ENCODE assay signal across 7 cellular contexts in genomic region chr12:118377005-118377890, GRCh38. TPM values are rescaled to one million over a fixed set of nuclear protein-coding genes. Genes with fewer than 3 reads are reported as not detected.
DNase-seq lines count a peak whose midpoint lies in the region; ATAC-seq, FAIRE-seq and TF ChIP-seq lines count a peak whose summit lies in the region.

No MANE protein-coding gene starts in this region.

- no peak for TF ChIP-seq POLR2A in GM12892 (IDR thresholded peaks at IDR 0.05; ENCODE audit: low read depth, low read length)

- intact Hi-C loops in mucosa of descending colon (cut with DNase I, micrococcal nuclease) = loop anchor here (5.0 to 10.0 kb wide), 2 partner anchors 192 to 195 kb away; no protein-coding TSS in a partner anchor

- DNase-seq in GM12892 (ENCODE audit: insufficient read length) (no peak), NCI-H345 treated with DMSO at 0.1 percent for 48 hours (lab: John Stamatoyannopoulos, UW; ENCODE audit: unreplicated experiment) (peak; percentile 19), caudate nucleus (lab: John Stamatoyannopoulos, UW) (peak in 1 of 61 donors; percentile 31), mucosa of descending colon (no peak), putamen (ENCODE audit: low spot score) (no peak)

- no peaks in the 10 kb centered on the region for H3K9me3 ChIP-seq in mucosa of descending colon

- FAIRE-seq in GM12892 (lab: Jason Lieb, UNC) = peak; percentile 38

- peak overlapping the region; percentile 53 for H3K27ac ChIP-seq in caudate nucleus (ENCODE audit: low read depth, low read length)

- ATAC-seq in mucosa of descending colon = no peak
- no peak for ATAC-seq in GM18511 (IDR thresholded peaks at IDR 0.05; ENCODE audit: unreplicated experiment)
- no peak for ATAC-seq in HG03469 (IDR thresholded peaks at IDR 0.05; ENCODE audit: unreplicated experiment)

- H3K4me3 ChIP-seq in mucosa of descending colon = peak overlapping the region; percentile 93

- H3K36me3 ChIP-seq in mucosa of descending colon (ENCODE audit: low read depth) = no peaks in the 10 kb centered on the region

- H3K4me1 ChIP-seq in mucosa of descending colon (ENCODE audit: low read depth) = peaks cover 28% of the 10 kb centered on the region

- TF ChIP-seq CTCF in mucosa of descending colon (IDR thresholded peaks at IDR 0.05) = no peak

RNA-seq across cellular contexts. Expression of gene SUDS3, which starts 0.9 kb away (rescaled TPM):
- 19.8 TPM for polyA plus RNA-seq in GM12892 (2012; ENCODE audit: missing spikeins)
- 10 to 100 TPM; 35.2 to 56.4 (median 50.9) TPM for total RNA-seq in mucosa of descending colon

RNA-seq across cellular contexts. Expression of gene TAOK3, which starts 4.5 kb away (rescaled TPM):
- polyA plus RNA-seq in GM12892 (2012; ENCODE audit: missing spikeins) = 44.0 TPM
- 10 to 100 TPM; 49.5 to 72.3 (median 52.8) TPM for total RNA-seq in mucosa of descending colon
